3 cellular contexts compared by ENCODE assay signal in genomic region chr10:132710036-132710686, GRCh38.
TF ChIP-seq lines count a peak whose summit lies in the region.

No MANE protein-coding gene starts in this region.

TF ChIP-seq in Ishikawa, 13 proteins besides CTCF, POLR2A, EP300 and RAD21:
- TF ChIP-seq FOXM1 (IDR thresholded peaks at IDR 0.05; ENCODE audit: borderline replicate concordance, low read depth) (no peak), EGR1 (IDR thresholded peaks at IDR 0.05) (peak; percentile 88), TAF1 (IDR thresholded peaks at IDR 0.05; ENCODE audit: low read depth) (no peak), TCF12 (IDR thresholded peaks at IDR 0.05; ENCODE audit: low read depth) (no peak), ZBTB7A (IDR thresholded peaks at IDR 0.05; ENCODE audit: low read depth) (no peak), CREB1 (IDR thresholded peaks at IDR 0.05; ENCODE audit: low read depth) (no peak)

TF ChIP-seq in H1, 55 proteins besides CTCF, POLR2A, EP300 and RAD21:
- TF ChIP-seq CHD7 (IDR thresholded peaks at IDR 0.05; ENCODE audit: insufficient replicate concordance, low read length) (no peak), KDM5A (IDR thresholded peaks at IDR 0.05; ENCODE audit: low read length) (no peak), RXRA (IDR thresholded peaks at IDR 0.05; ENCODE audit: insufficient read depth, low read depth, low read length) (no peak), CREB1 (IDR thresholded peaks at IDR 0.05) (no peak), TEAD4 (IDR thresholded peaks at IDR 0.05; ENCODE audit: low read depth, low read length) (no peak), JUND (IDR thresholded peaks at IDR 0.05; ENCODE audit: low read length) (no peak), BCL11A (IDR thresholded peaks at IDR 0.05; ENCODE audit: low read depth in 2 of 2, low read length in 2 of 2) (no peak), BRCA1 (IDR thresholded peaks at IDR 0.05; ENCODE audit: low read depth, low read length) (no peak), POU5F1 (IDR thresholded peaks at IDR 0.05; ENCODE audit: low read depth, low read length) (no peak), RBBP5 (IDR thresholded peaks at IDR 0.05; ENCODE audit: borderline replicate concordance, low read depth, low read length) (no peak), CHD1 (IDR thresholded peaks at IDR 0.05; ENCODE audit: low read depth, low read length) (no peak), POLR2AphosphoS5 (IDR thresholded peaks at IDR 0.05; ENCODE audit: low read depth, low read length) (no peak), SUZ12 (IDR thresholded peaks at IDR 0.05; ENCODE audit: low read length) (no peak), E2F6 (IDR thresholded peaks at IDR 0.05) (no peak), MAX (IDR thresholded peaks at IDR 0.05) (no peak), KDM1A (IDR thresholded peaks at IDR 0.05; ENCODE audit: borderline replicate concordance, low read length) (no peak), CEBPB (IDR thresholded peaks at IDR 0.05; ENCODE audit: low read depth, low read length) (no peak), TBP (IDR thresholded peaks at IDR 0.05; ENCODE audit: low read depth, low read length) (no peak)

TF ChIP-seq in HepG2, 621 proteins besides CTCF, POLR2A, EP300 and RAD21:
- TF ChIP-seq GABPA (IDR thresholded peaks at IDR 0.05; ENCODE audit: low read depth, low read length) (0 out of 2 replicates have a peak, but pooled peaks have one; percentile 5), GABPA (CRISPR knock-in tag; IDR thresholded peaks at IDR 0.05; ENCODE audit: low read depth) (no peak), ZNF704 (CRISPR knock-in tag; IDR thresholded peaks at IDR 0.05; ENCODE audit: borderline replicate concordance) (no peak)
